2 cellular contexts compared by ENCODE assay signal in the genomic region with DNA sequence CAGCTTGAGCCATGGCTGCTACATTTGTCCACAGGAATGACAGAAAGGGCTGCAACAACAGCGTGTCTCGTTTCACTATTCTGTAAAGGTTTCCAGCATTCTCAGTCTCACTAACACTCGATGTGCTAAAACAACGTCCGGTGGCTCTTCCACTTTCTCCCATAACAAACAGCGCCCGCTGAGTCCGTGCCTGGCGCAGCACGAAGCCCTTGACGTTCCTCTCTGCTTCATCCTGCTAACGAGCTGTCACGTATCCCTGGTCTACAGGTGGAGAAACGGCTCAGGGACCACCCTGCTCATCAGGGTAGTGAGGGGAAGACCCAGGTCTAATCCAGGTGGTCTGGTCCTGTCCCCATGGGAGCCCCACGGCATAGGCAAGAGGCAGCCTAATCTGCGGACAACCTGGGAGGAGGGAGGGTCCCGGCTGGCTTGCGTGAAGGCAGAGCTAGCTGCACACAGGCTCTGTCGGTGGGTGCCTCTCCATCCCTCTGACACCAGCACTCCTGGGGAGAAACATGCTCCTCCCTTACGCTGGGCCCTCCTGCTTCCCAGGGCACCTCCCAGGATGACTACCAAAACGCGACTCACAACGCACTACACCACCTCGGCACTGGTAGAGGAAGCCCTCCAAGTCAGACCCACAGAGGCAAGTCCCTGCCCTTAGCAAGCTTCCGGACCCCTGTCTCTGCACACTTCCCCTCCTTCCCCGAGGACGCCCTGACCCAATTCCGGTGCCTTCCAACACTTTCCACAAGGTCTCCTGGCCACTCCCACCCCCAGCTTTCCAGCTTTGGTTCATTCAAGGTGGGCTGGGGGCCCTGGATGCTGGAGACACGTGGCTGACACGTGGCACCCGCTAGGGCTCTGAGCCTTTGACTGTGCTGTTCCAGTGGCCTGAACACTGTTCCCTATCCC.
TF ChIP-seq lines count a peak whose summit lies in the region.

No MANE protein-coding gene starts in this region.

TF ChIP-seq in HEK293, 187 proteins besides CTCF, POLR2A, EP300 and RAD21:
- TF ChIP-seq ZIC2 (tag by site-specific recombination; IDR thresholded peaks at IDR 0.05): 0 out of 2 replicates have a peak, but pooled peaks have one; percentile 11
- TF ChIP-seq GLIS1 (tag by site-specific recombination; IDR thresholded peaks at IDR 0.05): 0 out of 2 replicates have a peak, but pooled peaks have one; percentile 12
- no peak for TF ChIP-seq ZNF16 (tag by site-specific recombination; IDR thresholded peaks at IDR 0.05; ENCODE audit: low read depth)

TF ChIP-seq in K562, 482 proteins besides CTCF, POLR2A, EP300 and RAD21:
- TF ChIP-seq MCM3 (IDR thresholded peaks at IDR 0.05) (no peak), PCBP1 (IDR thresholded peaks at IDR 0.05; ENCODE audit: low read depth, low read length, poor library complexity, severe bottlenecking) (no peak)
- TF ChIP-seq, protein P1, sequence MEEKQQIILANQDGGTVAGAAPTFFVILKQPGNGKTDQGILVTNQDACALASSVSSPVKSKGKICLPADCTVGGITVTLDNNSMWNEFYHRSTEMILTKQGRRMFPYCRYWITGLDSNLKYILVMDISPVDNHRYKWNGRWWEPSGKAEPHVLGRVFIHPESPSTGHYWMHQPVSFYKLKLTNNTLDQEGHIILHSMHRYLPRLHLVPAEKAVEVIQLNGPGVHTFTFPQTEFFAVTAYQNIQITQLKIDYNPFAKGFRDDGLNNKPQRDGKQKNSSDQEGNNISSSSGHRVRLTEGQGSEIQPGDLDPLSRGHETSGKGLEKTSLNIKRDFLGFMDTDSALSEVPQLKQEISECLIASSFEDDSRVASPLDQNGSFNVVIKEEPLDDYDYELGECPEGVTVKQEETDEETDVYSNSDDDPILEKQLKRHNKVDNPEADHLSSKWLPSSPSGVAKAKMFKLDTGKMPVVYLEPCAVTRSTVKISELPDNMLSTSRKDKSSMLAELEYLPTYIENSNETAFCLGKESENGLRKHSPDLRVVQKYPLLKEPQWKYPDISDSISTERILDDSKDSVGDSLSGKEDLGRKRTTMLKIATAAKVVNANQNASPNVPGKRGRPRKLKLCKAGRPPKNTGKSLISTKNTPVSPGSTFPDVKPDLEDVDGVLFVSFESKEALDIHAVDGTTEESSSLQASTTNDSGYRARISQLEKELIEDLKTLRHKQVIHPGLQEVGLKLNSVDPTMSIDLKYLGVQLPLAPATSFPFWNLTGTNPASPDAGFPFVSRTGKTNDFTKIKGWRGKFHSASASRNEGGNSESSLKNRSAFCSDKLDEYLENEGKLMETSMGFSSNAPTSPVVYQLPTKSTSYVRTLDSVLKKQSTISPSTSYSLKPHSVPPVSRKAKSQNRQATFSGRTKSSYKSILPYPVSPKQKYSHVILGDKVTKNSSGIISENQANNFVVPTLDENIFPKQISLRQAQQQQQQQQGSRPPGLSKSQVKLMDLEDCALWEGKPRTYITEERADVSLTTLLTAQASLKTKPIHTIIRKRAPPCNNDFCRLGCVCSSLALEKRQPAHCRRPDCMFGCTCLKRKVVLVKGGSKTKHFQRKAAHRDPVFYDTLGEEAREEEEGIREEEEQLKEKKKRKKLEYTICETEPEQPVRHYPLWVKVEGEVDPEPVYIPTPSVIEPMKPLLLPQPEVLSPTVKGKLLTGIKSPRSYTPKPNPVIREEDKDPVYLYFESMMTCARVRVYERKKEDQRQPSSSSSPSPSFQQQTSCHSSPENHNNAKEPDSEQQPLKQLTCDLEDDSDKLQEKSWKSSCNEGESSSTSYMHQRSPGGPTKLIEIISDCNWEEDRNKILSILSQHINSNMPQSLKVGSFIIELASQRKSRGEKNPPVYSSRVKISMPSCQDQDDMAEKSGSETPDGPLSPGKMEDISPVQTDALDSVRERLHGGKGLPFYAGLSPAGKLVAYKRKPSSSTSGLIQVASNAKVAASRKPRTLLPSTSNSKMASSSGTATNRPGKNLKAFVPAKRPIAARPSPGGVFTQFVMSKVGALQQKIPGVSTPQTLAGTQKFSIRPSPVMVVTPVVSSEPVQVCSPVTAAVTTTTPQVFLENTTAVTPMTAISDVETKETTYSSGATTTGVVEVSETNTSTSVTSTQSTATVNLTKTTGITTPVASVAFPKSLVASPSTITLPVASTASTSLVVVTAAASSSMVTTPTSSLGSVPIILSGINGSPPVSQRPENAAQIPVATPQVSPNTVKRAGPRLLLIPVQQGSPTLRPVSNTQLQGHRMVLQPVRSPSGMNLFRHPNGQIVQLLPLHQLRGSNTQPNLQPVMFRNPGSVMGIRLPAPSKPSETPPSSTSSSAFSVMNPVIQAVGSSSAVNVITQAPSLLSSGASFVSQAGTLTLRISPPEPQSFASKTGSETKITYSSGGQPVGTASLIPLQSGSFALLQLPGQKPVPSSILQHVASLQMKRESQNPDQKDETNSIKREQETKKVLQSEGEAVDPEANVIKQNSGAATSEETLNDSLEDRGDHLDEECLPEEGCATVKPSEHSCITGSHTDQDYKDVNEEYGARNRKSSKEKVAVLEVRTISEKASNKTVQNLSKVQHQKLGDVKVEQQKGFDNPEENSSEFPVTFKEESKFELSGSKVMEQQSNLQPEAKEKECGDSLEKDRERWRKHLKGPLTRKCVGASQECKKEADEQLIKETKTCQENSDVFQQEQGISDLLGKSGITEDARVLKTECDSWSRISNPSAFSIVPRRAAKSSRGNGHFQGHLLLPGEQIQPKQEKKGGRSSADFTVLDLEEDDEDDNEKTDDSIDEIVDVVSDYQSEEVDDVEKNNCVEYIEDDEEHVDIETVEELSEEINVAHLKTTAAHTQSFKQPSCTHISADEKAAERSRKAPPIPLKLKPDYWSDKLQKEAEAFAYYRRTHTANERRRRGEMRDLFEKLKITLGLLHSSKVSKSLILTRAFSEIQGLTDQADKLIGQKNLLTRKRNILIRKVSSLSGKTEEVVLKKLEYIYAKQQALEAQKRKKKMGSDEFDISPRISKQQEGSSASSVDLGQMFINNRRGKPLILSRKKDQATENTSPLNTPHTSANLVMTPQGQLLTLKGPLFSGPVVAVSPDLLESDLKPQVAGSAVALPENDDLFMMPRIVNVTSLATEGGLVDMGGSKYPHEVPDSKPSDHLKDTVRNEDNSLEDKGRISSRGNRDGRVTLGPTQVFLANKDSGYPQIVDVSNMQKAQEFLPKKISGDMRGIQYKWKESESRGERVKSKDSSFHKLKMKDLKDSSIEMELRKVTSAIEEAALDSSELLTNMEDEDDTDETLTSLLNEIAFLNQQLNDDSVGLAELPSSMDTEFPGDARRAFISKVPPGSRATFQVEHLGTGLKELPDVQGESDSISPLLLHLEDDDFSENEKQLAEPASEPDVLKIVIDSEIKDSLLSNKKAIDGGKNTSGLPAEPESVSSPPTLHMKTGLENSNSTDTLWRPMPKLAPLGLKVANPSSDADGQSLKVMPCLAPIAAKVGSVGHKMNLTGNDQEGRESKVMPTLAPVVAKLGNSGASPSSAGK (IDR thresholded peaks at IDR 0.05): peak; percentile 23; the same call in 1 of the 2 replicates
